In the genomic region with DNA sequence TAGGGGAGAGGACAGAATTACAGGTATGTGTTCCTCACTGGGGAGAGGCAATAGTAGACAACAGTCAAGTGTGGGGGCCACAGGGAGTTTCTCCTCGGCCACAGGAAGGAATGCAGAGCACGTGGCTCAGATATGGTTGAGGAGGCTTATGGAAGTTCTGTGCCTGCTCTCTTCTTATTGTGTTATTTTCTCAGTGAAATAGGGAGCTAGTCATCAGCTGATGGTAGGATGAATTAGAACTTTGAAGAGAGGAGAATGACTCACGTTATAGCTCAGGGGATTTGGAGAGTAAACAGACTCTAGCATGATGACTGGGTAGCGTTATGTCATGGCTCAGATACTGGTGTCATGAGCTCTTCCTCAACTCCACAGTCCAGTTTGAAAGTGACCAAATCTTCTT, we compare ENCODE assay signal across 15 cellular contexts.
DNase-seq lines count a peak whose midpoint lies in the region; ATAC-seq and TF ChIP-seq lines count a peak whose summit lies in the region.
"Had no signal": no experiment of that assay in that cellular context is flagged by ENCODE, and none has a peak within 500 bp of the region (broad histone marks: within the 10 kb centered on the region; RNA-seq: fewer than 3 reads in every experiment).

No MANE protein-coding gene starts in this region.

- peaks cover 3% of the 10 kb centered on the region for H3K9me3 ChIP-seq in PC-9 (ENCODE audit: insufficient read depth, low read depth)
- H3K9me3 ChIP-seq: adrenal gland, neutrophil, testis had no signal

- POLR2A ChIA-PET in PC-9 (lab: Charles Lee; ENCODE audit: unreplicated experiment): interaction anchor here (0.6 to 0.7 kb wide), 2 partner anchors 91 to 345 kb away, joined by 3 to 5 read pairs; no protein-coding TSS in a partner anchor

- no peak for ATAC-seq in HG02763 (IDR thresholded peaks at IDR 0.05; ENCODE audit: unreplicated experiment)
- ATAC-seq: activated CD8-positive, alpha-beta memory T cell treated with anti-CD3 and anti-CD28 coated beads, Interleukin-2, amount 10 ng/mL, durations not matched to agents 7 days and 5 days had no signal

- DNase-seq in EH (ENCODE audit: low read depth) (peak; percentile 92), PC-9 (peak in 1 of 2 experiments; percentile 41), epithelial cell of proximal tubule (ENCODE audit: low read depth) (peak; percentile 91), retinal pigment epithelial cell (ENCODE audit: low read depth) (peak; percentile 72), GM19240 (ENCODE audit: insufficient read length, low spot score) (no peak), T-helper 9 cell (no peak), NCI-H2081 (lab: John Stamatoyannopoulos, UW) (no peak)
- DNase-seq: activated CD8-positive, alpha-beta memory T cell treated with anti-CD3 and anti-CD28 coated beads, Interleukin-2, amount 10 ng/mL, durations not matched to agents 7 days and 5 days; adrenal gland; COR-L47; left cardiac atrium; T1000; testis had no signal

- no peaks in the 10 kb centered on the region for H3K27me3 ChIP-seq in PC-9 (ENCODE audit: insufficient read depth, low read depth)
- H3K27me3 ChIP-seq: adrenal gland, neutrophil, testis had no signal

- no peaks in the 10 kb centered on the region for H4K20me1 ChIP-seq in PC-9 (ENCODE audit: insufficient read depth)

- H3K4me3 ChIP-seq in PC-9 (no peak overlapping the region), epithelial cell of proximal tubule (ENCODE audit: low read depth, low read length) (no peak overlapping the region), retinal pigment epithelial cell (ENCODE audit: low read length) (no peak overlapping the region)
- H3K4me3 ChIP-seq: adrenal gland, testis had no signal

- H3K36me3 ChIP-seq in PC-9 (ENCODE audit: low read depth): no peaks in the 10 kb centered on the region
- H3K36me3 ChIP-seq: adrenal gland, neutrophil had no signal

- H2AFZ ChIP-seq in PC-9: 0 out of 2 replicates have a peak overlapping the region, but pooled peaks have one; percentile 17

- no TSS peak for BruUV-seq in PC-9 (replicated peaks; lab: Mats Ljungman, UMichigan)

- TF ChIP-seq CTCF in PC-9 (conservative IDR thresholded peaks at IDR 0.05) (no peak), epithelial cell of proximal tubule (conservative IDR thresholded peaks at IDR 0.05; ENCODE audit: low read depth, low read length) (no peak), retinal pigment epithelial cell (conservative IDR thresholded peaks at IDR 0.05; ENCODE audit: low read depth, low read length) (no peak)

- intact Hi-C loops in PC-9 (cut with micrococcal nuclease; ENCODE audit: unreplicated experiment): no loop called here

- H3K9me2 ChIP-seq in PC-9 (ENCODE audit: insufficient read depth): no peaks in the 10 kb centered on the region; the same call in 1 of the 2 replicates

- peaks cover 4% of the 10 kb centered on the region; the same call in 1 of the 2 replicates for H3F3A ChIP-seq in PC-9 (ENCODE audit: insufficient read depth, low read depth)

- H3K4me1 ChIP-seq in PC-9 (replicated peaks; ENCODE audit: insufficient read depth): peaks cover 23% of the 10 kb centered on the region
- H3K4me1 ChIP-seq: adrenal gland, testis had no signal

- no peak overlapping the region for H3K4me2 ChIP-seq in PC-9

- CTCF ChIA-PET in PC-9 (lab: Charles Lee): no interaction called here

- H3K79me2 ChIP-seq in PC-9 (ENCODE audit: low read depth): no peaks in the 10 kb centered on the region

- no peak overlapping the region for H3K27ac ChIP-seq in PC-9
- H3K27ac ChIP-seq: adrenal gland, neutrophil, testis had no signal

Comparison
In these comparisons a context has a peak if more than half of its experiments do, and no peak if none do; other contexts are left out.
1. DNase-seq: peak in EH (single experiment), epithelial cell of proximal tubule (single experiment) and retinal pigment epithelial cell (single experiment); none in GM19240 (single experiment), T-helper 9 cell (single experiment) and NCI-H2081 (0 of 2).